ENCODE assay signal across 1 cellular context in genomic region chr1:31447210-31447609, GRCh38.
TF ChIP-seq lines count a peak whose summit lies in the region.

No MANE protein-coding gene starts in this region.

TF ChIP-seq in HepG2, 621 proteins besides CTCF, POLR2A, EP300 and RAD21 (continued from another document and continues in another):
- TF ChIP-seq, protein P1, sequence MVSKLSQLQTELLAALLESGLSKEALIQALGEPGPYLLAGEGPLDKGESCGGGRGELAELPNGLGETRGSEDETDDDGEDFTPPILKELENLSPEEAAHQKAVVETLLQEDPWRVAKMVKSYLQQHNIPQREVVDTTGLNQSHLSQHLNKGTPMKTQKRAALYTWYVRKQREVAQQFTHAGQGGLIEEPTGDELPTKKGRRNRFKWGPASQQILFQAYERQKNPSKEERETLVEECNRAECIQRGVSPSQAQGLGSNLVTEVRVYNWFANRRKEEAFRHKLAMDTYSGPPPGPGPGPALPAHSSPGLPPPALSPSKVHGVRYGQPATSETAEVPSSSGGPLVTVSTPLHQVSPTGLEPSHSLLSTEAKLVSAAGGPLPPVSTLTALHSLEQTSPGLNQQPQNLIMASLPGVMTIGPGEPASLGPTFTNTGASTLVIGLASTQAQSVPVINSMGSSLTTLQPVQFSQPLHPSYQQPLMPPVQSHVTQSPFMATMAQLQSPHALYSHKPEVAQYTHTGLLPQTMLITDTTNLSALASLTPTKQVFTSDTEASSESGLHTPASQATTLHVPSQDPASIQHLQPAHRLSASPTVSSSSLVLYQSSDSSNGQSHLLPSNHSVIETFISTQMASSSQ (IDR thresholded peaks at IDR 0.05; ENCODE audit: low read depth), result no peak
- TF ChIP-seq, protein P1 (CRISPR knock-in tag; IDR thresholded peaks at IDR 0.05; ENCODE audit: borderline replicate concordance), result no peak
- TF ChIP-seq ZBED4 (CRISPR knock-in tag; IDR thresholded peaks at IDR 0.05; ENCODE audit: borderline replicate concordance), result no peak
- TF ChIP-seq ZNF382 (CRISPR knock-in tag; IDR thresholded peaks at IDR 0.05; ENCODE audit: borderline replicate concordance), result no peak
- 0 out of 3 replicates have a peak, but pooled peaks have one; percentile 17 for TF ChIP-seq MXI1 (IDR thresholded peaks at IDR 0.05; ENCODE audit: borderline replicate concordance, low read depth, low read length)
- TF ChIP-seq KDM4B (CRISPR knock-in tag; IDR thresholded peaks at IDR 0.05), result no peak
- peak; percentile 35; the same call in 1 of the 2 replicates for TF ChIP-seq NR2F2 (IDR thresholded peaks at IDR 0.05; ENCODE audit: borderline replicate concordance, low read depth)
- TF ChIP-seq ZZZ3 (CRISPR knock-in tag; IDR thresholded peaks at IDR 0.05; ENCODE audit: borderline replicate concordance), result no peak
- no peak for TF ChIP-seq ZNF879 (CRISPR knock-in tag; IDR thresholded peaks at IDR 0.05)
- TF ChIP-seq, protein P2, sequence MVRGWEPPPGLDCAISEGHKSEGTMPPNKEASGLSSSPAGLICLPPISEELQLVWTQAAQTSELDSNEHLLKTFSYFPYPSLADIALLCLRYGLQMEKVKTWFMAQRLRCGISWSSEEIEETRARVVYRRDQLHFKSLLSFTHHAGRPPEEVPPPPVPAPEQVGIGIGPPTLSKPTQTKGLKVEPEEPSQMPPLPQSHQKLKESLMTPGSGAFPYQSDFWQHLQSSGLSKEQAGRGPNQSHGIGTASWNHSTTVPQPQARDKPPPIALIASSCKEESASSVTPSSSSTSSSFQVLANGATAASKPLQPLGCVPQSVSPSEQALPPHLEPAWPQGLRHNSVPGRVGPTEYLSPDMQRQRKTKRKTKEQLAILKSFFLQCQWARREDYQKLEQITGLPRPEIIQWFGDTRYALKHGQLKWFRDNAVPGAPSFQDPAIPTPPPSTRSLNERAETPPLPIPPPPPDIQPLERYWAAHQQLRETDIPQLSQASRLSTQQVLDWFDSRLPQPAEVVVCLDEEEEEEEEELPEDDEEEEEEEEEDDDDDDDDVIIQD (CRISPR knock-in tag; IDR thresholded peaks at IDR 0.05; ENCODE audit: low read depth), result 0 out of 2 replicates have a peak, but pooled peaks have one; percentile 22
- TF ChIP-seq GFI1 (CRISPR knock-in tag; IDR thresholded peaks at IDR 0.05; ENCODE audit: borderline replicate concordance), result no peak
- TF ChIP-seq CEBPG (CRISPR knock-in tag; IDR thresholded peaks at IDR 0.05), result no peak
- peak; percentile 30; the same call in 1 of the 2 replicates for TF ChIP-seq POGZ (CRISPR knock-in tag; IDR thresholded peaks at IDR 0.05)
- TF ChIP-seq KLF13 (CRISPR knock-in tag; IDR thresholded peaks at IDR 0.05), result no peak
- peak; percentile 34 for TF ChIP-seq CBX1 (IDR thresholded peaks at IDR 0.05; ENCODE audit: low read depth)
- TF ChIP-seq, protein P3, sequence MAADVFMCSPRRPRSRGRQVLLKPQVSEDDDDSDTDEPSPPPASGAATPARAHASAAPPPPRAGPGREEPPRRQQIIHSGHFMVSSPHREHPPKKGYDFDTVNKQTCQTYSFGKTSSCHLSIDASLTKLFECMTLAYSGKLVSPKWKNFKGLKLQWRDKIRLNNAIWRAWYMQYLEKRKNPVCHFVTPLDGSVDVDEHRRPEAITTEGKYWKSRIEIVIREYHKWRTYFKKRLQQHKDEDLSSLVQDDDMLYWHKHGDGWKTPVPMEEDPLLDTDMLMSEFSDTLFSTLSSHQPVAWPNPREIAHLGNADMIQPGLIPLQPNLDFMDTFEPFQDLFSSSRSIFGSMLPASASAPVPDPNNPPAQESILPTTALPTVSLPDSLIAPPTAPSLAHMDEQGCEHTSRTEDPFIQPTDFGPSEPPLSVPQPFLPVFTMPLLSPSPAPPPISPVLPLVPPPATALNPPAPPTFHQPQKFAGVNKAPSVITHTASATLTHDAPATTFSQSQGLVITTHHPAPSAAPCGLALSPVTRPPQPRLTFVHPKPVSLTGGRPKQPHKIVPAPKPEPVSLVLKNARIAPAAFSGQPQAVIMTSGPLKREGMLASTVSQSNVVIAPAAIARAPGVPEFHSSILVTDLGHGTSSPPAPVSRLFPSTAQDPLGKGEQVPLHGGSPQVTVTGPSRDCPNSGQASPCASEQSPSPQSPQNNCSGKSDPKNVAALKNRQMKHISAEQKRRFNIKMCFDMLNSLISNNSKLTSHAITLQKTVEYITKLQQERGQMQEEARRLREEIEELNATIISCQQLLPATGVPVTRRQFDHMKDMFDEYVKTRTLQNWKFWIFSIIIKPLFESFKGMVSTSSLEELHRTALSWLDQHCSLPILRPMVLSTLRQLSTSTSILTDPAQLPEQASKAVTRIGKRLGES (CRISPR knock-in tag; IDR thresholded peaks at IDR 0.05; ENCODE audit: borderline replicate concordance), result no peak
- TF ChIP-seq ZBTB20 (CRISPR knock-in tag; IDR thresholded peaks at IDR 0.05; ENCODE audit: borderline replicate concordance, low read depth), result peak; percentile 85; the same call in 1 of the 2 replicates
- no peak for TF ChIP-seq CSRNP2 (CRISPR knock-in tag; conservative IDR thresholded peaks at IDR 0.05; ENCODE audit: low read depth)
- peak; percentile 44; the same call in 1 of the 2 replicates for TF ChIP-seq SOX5 (CRISPR knock-in tag; IDR thresholded peaks at IDR 0.05; ENCODE audit: borderline replicate concordance)
- TF ChIP-seq, protein P4, sequence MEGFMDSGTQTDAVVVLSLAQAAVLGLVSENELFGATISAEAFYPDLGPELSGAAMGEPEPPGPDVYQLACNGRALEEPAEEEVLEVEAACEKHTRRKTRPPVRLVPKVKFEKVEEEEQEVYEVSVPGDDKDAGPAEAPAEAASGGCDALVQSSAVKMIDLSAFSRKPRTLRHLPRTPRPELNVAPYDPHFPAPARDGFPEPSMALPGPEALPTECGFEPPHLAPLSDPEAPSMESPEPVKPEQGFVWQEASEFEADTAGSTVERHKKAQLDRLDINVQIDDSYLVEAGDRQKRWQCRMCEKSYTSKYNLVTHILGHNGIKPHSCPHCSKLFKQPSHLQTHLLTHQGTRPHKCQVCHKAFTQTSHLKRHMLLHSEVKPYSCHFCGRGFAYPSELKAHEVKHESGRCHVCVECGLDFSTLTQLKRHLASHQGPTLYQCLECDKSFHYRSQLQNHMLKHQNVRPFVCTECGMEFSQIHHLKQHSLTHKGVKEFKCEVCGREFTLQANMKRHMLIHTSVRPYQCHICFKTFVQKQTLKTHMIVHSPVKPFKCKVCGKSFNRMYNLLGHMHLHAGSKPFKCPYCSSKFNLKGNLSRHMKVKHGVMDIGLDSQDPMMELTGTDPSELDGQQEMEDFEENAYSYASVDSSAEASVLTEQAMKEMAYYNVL (CRISPR knock-in tag; IDR thresholded peaks at IDR 0.05; ENCODE audit: borderline replicate concordance), result 0 out of 2 replicates have a peak, but pooled peaks have one; percentile 53
- TF ChIP-seq IKZF5 (CRISPR knock-in tag; IDR thresholded peaks at IDR 0.05), result 0 out of 2 replicates have a peak, but pooled peaks have one; percentile 42
- peak; percentile 67; the same call in 1 of the 2 replicates for TF ChIP-seq ETV5 (CRISPR knock-in tag; IDR thresholded peaks at IDR 0.05; ENCODE audit: borderline replicate concordance)
- peak; percentile 89 for TF ChIP-seq ZBTB38 (CRISPR knock-in tag; IDR thresholded peaks at IDR 0.05)
- TF ChIP-seq, protein P5, sequence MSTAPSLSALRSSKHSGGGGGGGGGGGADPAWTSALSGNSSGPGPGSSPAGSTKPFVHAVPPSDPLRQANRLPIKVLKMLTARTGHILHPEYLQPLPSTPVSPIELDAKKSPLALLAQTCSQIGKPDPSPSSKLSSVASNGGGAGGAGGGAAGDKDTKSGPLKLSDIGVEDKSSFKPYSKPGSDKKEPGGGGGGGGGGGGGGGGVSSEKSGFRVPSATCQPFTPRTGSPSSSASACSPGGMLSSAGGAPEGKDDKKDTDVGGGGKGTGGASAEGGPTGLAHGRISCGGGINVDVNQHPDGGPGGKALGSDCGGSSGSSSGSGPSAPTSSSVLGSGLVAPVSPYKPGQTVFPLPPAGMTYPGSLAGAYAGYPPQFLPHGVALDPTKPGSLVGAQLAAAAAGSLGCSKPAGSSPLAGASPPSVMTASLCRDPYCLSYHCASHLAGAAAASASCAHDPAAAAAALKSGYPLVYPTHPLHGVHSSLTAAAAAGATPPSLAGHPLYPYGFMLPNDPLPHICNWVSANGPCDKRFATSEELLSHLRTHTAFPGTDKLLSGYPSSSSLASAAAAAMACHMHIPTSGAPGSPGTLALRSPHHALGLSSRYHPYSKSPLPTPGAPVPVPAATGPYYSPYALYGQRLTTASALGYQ (CRISPR knock-in tag; IDR thresholded peaks at IDR 0.05), result no peak
- TF ChIP-seq HNRNPUL1 (IDR thresholded peaks at IDR 0.05; ENCODE audit: low read depth, low read length), result no peak
- peak; percentile 61; the same call in 1 of the 2 replicates for TF ChIP-seq ZMYM3 (CRISPR knock-in tag; IDR thresholded peaks at IDR 0.05)
- TF ChIP-seq SOX13 (IDR thresholded peaks at IDR 0.05), result no peak
- TF ChIP-seq SOX13 (CRISPR knock-in tag; conservative IDR thresholded peaks at IDR 0.05 in 1 of 2, IDR thresholded peaks at IDR 0.05 in 1 of 2), result peak in 1 of 2 experiments; percentile 28; a peak in 1 of 4 replicates
- no peak for TF ChIP-seq KAT2B (IDR thresholded peaks at IDR 0.05; ENCODE audit: borderline replicate concordance, low read depth, low read length)
- TF ChIP-seq FOXP4 (CRISPR knock-in tag; IDR thresholded peaks at IDR 0.05), result peak; percentile 62; the same call in 1 of the 2 replicates
